Comparison of ENCODE assay signal across 14 cellular contexts in the genomic region with DNA sequence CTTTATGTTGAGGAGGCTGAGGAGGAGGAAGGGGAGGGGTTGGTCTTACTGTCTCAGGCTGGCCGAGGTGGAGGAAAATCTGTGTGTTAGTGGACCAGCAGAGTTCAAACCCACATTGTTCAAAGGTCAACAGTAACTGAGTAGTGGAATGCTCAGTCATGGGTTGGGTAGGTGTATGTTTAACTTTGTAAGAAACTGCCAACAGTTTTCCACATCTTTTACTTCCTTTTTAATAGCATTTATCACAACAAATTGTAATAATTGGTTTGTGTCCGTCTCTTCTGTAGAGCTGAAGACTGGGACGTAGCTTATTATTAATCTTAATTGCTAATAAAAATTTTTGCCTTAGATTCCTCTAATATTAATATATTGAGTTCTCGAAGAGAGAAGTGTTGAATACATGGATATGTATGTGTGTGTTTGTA. TPM values are rescaled to one million over a fixed set of nuclear protein-coding genes. Genes with fewer than 3 reads are reported as not detected.
DNase-seq lines count a peak whose midpoint lies in the region; ATAC-seq, FAIRE-seq and TF ChIP-seq lines count a peak whose summit lies in the region.
"Had no signal": no experiment of that assay in that cellular context is flagged by ENCODE, and none has a peak within 500 bp of the region (broad histone marks: within the 10 kb centered on the region; RNA-seq: fewer than 3 reads in every experiment).

No MANE protein-coding gene starts in this region.

- ATAC-seq in K562 (no peak), left lobe of liver (peak; percentile 89), GM23338 (no peak)
- ATAC-seq: PC-3 had no signal

- no peak overlapping the region for H3K4me3 Mint-ChIP-seq in GM23338
- H3K4me3 Mint-ChIP-seq: CD4-positive, alpha-beta T cell had no signal

- in situ Hi-C loops in K562 (cut with MboI), result no loop called here

- no peak for TF ChIP-seq EP300 in K562 (IDR thresholded peaks at IDR 0.05; ENCODE audit: low read length)

- H3K9me3 ChIP-seq in K562 (replicated peaks; ENCODE audit: control insufficient read depth, insufficient read depth, low read depth, low read length), result no peaks in the 10 kb centered on the region

- no peak for TF ChIP-seq RAD21 in K562 (CRISPR knock-in tag; conservative IDR thresholded peaks at IDR 0.05 in 1 of 2, IDR thresholded peaks at IDR 0.05 in 1 of 2)

- no peaks in the 10 kb centered on the region for H3K27me3 ChIP-seq in K562 (ENCODE audit: control insufficient read depth in 2 of 2, insufficient read depth in 2 of 2, low read length in 2 of 2)
- no peaks in the 10 kb centered on the region for H3K27me3 ChIP-seq in GM23338 (ENCODE audit: insufficient read depth)

- H3K27me3 Mint-ChIP-seq in GM23338 (ENCODE audit: insufficient read depth, low read depth, poor library complexity), result no peaks in the 10 kb centered on the region
- H3K27me3 Mint-ChIP-seq: CD4-positive, alpha-beta T cell had no signal

- H3K9me1 ChIP-seq in K562 (ENCODE audit: control insufficient read depth, insufficient read depth, low read length), result no peaks in the 10 kb centered on the region

- no peak for TF ChIP-seq CTCF in K562 (IDR thresholded peaks at IDR 0.05 in 2 of 3, conservative IDR thresholded peaks at IDR 0.05 in 1 of 3; ENCODE audit: insufficient read depth in 2 of 3, low read depth in 1 of 3, low read length in 3 of 3)
- no peak for TF ChIP-seq CTCF in GM23338 (conservative IDR thresholded peaks at IDR 0.05; ENCODE audit: low read depth in 2 of 2)

- peaks cover 63% of the 10 kb centered on the region for H3K79me2 ChIP-seq in K562 (ENCODE audit: control insufficient read depth, insufficient read depth, low read length)
- peaks cover 27% of the 10 kb centered on the region for H3K79me2 ChIP-seq in GM23338 (replicated peaks; ENCODE audit: insufficient read depth)

- no peaks in the 10 kb centered on the region for H3K9me2 ChIP-seq in GM23338 (ENCODE audit: insufficient read depth)

- no peaks in the 10 kb centered on the region for H3K9me3 Mint-ChIP-seq in GM23338
- H3K9me3 Mint-ChIP-seq: CD4-positive, alpha-beta T cell had no signal

- TF ChIP-seq POLR2A in K562 (conservative IDR thresholded peaks at IDR 0.05), result no peak

- peaks cover 36% of the 10 kb centered on the region; the same call in 2 of the 3 replicates for H3K36me3 Mint-ChIP-seq in GM23338 (ENCODE audit: low read depth)

- intact Hi-C loops in K562 (cut with micrococcal nuclease), result no loop called here

- no peak overlapping the region for H3K4me3 ChIP-seq in K562
- no peak overlapping the region for H3K4me3 ChIP-seq in GM23338

- H3K4me1 ChIP-seq in K562 (replicated peaks in 1 of 2; ENCODE audit: control insufficient read depth in 2 of 2, insufficient read depth in 2 of 2, low read length in 2 of 2) (peaks cover 4 to 9% of the 10 kb centered on the region in 2 experiments; a peak in 3 of 5 replicates), GM23338 (ENCODE audit: insufficient read depth) (peaks cover 14% of the 10 kb centered on the region)

- no peak for FAIRE-seq in K562 (lab: Jason Lieb, UNC)
- FAIRE-seq in HTR-8/SVneo (lab: Jason Lieb, UNC), result no peak

- peaks cover 18% of the 10 kb centered on the region for H4K20me1 ChIP-seq in K562 (replicated peaks; ENCODE audit: control insufficient read depth, insufficient read depth, low read length)
- H4K20me1 ChIP-seq in GM23338 (replicated peaks; ENCODE audit: insufficient read depth), result peaks cover 23% of the 10 kb centered on the region

- peaks cover 18% of the 10 kb centered on the region for H3K4me1 Mint-ChIP-seq in GM23338

- 76% methylated on average over 4 of the region's 4 CpGs for WGBS in K562 (ENCODE audit: insufficient coverage, low coverage, missing lambda C conversion rate)

- CTCF ChIA-PET in K562 (lab: Yijun Ruan, JAX; ENCODE audit: low intra/inter-chr PET ratio), result no interaction called here

- H3K4me2 ChIP-seq in K562 (ENCODE audit: insufficient read depth, low read length) (no peak overlapping the region), GM23338 (no peak overlapping the region)

- H3K27ac Mint-ChIP-seq in GM23338, result no peak overlapping the region
- H3K27ac Mint-ChIP-seq: CD4-positive, alpha-beta T cell had no signal

- H3K27ac ChIP-seq in K562 (ENCODE audit: extremely low read depth, low read depth, low read length), result no peak overlapping the region
- no peak overlapping the region for H3K27ac ChIP-seq in GM23338 (ENCODE audit: low read depth)

- DNase-seq in HK-2 (ENCODE audit: unreplicated experiment) (peak; percentile 12), K562 (ENCODE audit: extremely low read depth in 1 of 4, low spot score in 3 of 4) (no peak), left lobe of liver (ENCODE audit: low spot score) (no peak), renal cortical epithelial cell (ENCODE audit: low read depth) (peak; percentile 79), cerebellar nuclear complex (lab: John Stamatoyannopoulos, UW) (no peak), HTR-8/SVneo (ENCODE audit: insufficient read length, low spot score) (no peak), KG1 (lab: John Stamatoyannopoulos, UW) (no peak), GM23338 (ENCODE audit: low spot score) (no peak)
- DNase-seq: CD4-positive, alpha-beta T cell; DND-41; NCI-H1092; NCI-H1694 treated with DMSO at 0.1 percent for 48 hours; NCI-H446; PC-3 had no signal

- H2AFZ ChIP-seq in K562 (ENCODE audit: low read depth, low read length) (no peak overlapping the region), GM23338 (no peak overlapping the region)

- POLR2A ChIA-PET in K562 (lab: Yijun Ruan, JAX), result interaction anchor here (2.6 kb wide), 1 partner anchor 11 kb away, joined by 10 read pairs; no protein-coding TSS in a partner anchor

- no TSS peak for BruUV-seq in K562 (replicated peaks; lab: Mats Ljungman, UMichigan)

- H3F3A ChIP-seq in GM23338 (replicated peaks; ENCODE audit: low read depth), result peaks cover 8% of the 10 kb centered on the region; the same call in 1 of the 2 replicates

- H3K9ac ChIP-seq in K562 (ENCODE audit: insufficient read depth in 1 of 2, low read depth in 2 of 2, low read length in 2 of 2), result no peak overlapping the region

- H3K36me3 ChIP-seq in K562 (ENCODE audit: control insufficient read depth, insufficient read depth, low read length) (peaks cover 82% of the 10 kb centered on the region), GM23338 (ENCODE audit: insufficient read depth) (peaks cover 26% of the 10 kb centered on the region)

TF ChIP-seq in K562, 482 proteins besides CTCF, POLR2A, EP300 and RAD21 (continues in another document):
- TF ChIP-seq KLF16 (IDR thresholded peaks at IDR 0.05) (no peak), DACH1 (IDR thresholded peaks at IDR 0.05; ENCODE audit: partially characterized antibody) (peak; percentile 62)

TF ChIP-seq in GM23338, 12 proteins besides CTCF, POLR2A, EP300 and RAD21 (continues in another document):
- TF ChIP-seq EZH2 (IDR thresholded peaks at IDR 0.05; ENCODE audit: low read depth, unreplicated experiment), result no peak

RNA-seq across cellular contexts. Expression of a gene that starts 5.3 kb away (rescaled TPM):
- total RNA-seq in K562 (2011; cell fraction: chromatin; rRNA removed; ENCODE audit: low replicate concordance), result 998 and 1,046 TPM in 2 replicates
- total RNA-seq in K562 (2011; cell fraction: nucleolus; rRNA removed), result 668 and 698 TPM in 2 replicates
- total RNA-seq in K562 (2011; cell fraction: nucleoplasm; rRNA removed), result 746 and 878 TPM in 2 replicates
- total RNA-seq in K562 (2014; rRNA removed) (71.7 and 82.2 TPM in 2 replicates), K562 (2014; rRNA removed; fragmentation: Illumina TruSeq; extraction: Trizol) (75.5 and 89.2 TPM in 2 replicates), K562 (2015; rRNA removed; fragmentation: Illumina TruSeq; extraction: Trizol) (54.9 and 56.1 TPM in 2 replicates), K562 (2021) (127 and 141 TPM in 2 replicates), left lobe of liver (42.8 TPM), renal cortical epithelial cell (43.6 and 137 TPM in 2 replicates)
- polyA plus RNA-seq in K562 (2011; rRNA removed) (102 and 104 TPM in 2 replicates), K562 (2014; fragmentation: Illumina TruSeq; extraction: Trizol) (143 and 158 TPM in 2 replicates), K562 (2014; fragmentation: Nextera tagmentation; extraction: Ambion mirVana) (10 to 100 TPM; 11.8 to 46.3 TPM), K562 (2014; rRNA removed) (62.7 and 80.3 TPM in 2 replicates), GM23338 (2016; fragmentation: Nextera tagmentation; extraction: Ambion mirVana) (23.9 and 25.8 TPM in 2 replicates)
- polyA plus RNA-seq in K562 (2011; cell fraction: cytosol; rRNA removed), result 101 and 137 TPM in 2 replicates
- polyA plus RNA-seq in K562 (2011; cell fraction: nucleus; rRNA removed), result 300 and 643 TPM in 2 replicates
- 77.1 and 103 TPM in 2 replicates for polyA plus RNA-seq in K562 (2012)
- polyA minus RNA-seq in K562 (2011; rRNA and poly(A)+ RNA removed), result 165 and 302 TPM in 2 replicates
- polyA minus RNA-seq in K562 (2011; cell fraction: cytosol; rRNA and poly(A)+ RNA removed), result 41.3 and 104 TPM in 2 replicates
- polyA minus RNA-seq in K562 (2011; cell fraction: nucleus; rRNA and poly(A)+ RNA removed), result 181 and 232 TPM in 2 replicates
- 42.3 and 42.8 TPM in 2 replicates for total RNA-seq in GM23338 (2014; rRNA removed; shearing (Covaris generic))

RNA-seq across cellular contexts. Expression of a gene that starts 40.9 kb away (rescaled TPM):
- 11.6 and 29.3 TPM in 2 replicates for total RNA-seq in K562 (2011; cell fraction: chromatin; rRNA removed; ENCODE audit: low replicate concordance)
- total RNA-seq in K562 (2011; cell fraction: nucleolus; rRNA removed), result 22.9 and 29.9 TPM in 2 replicates
- total RNA-seq in K562 (2011; cell fraction: nucleoplasm; rRNA removed), result 18.6 and 22.2 TPM in 2 replicates
- total RNA-seq in K562 (2014; rRNA removed), result 126 and 135 TPM in 2 replicates
- total RNA-seq in K562 (2014; rRNA removed; fragmentation: Illumina TruSeq; extraction: Trizol), result 56.1 and 57.8 TPM in 2 replicates
- total RNA-seq in K562 (2015; rRNA removed; fragmentation: Illumina TruSeq; extraction: Trizol), result 74.5 and 80.0 TPM in 2 replicates
- total RNA-seq in K562 (2021), result 143 and 162 TPM in 2 replicates
- polyA plus RNA-seq in K562 (2011; rRNA removed), result 44.6 and 60.0 TPM in 2 replicates
- polyA plus RNA-seq in K562 (2011; cell fraction: cytosol; rRNA removed), result 39.4 and 107 TPM in 2 replicates
- 8.0 and 16.1 TPM in 2 replicates for polyA plus RNA-seq in K562 (2011; cell fraction: nucleus; rRNA removed)
- polyA plus RNA-seq in K562 (2012), result 74.3 and 99.4 TPM in 2 replicates
- 77.6 and 93.7 TPM in 2 replicates for polyA plus RNA-seq in K562 (2014; fragmentation: Illumina TruSeq; extraction: Trizol)
- polyA plus RNA-seq in K562 (2014; fragmentation: Nextera tagmentation; extraction: Ambion mirVana), result 1 to 10 TPM; 6.8 to 8.6 TPM
- polyA plus RNA-seq in K562 (2014; rRNA removed), result 72.9 and 92.8 TPM in 2 replicates
- 34.7 and 64.3 TPM in 2 replicates for polyA minus RNA-seq in K562 (2011; rRNA and poly(A)+ RNA removed)
- 81.5 and 110 TPM in 2 replicates for polyA minus RNA-seq in K562 (2011; cell fraction: cytosol; rRNA and poly(A)+ RNA removed)
- 9.4 and 9.6 TPM in 2 replicates for polyA minus RNA-seq in K562 (2011; cell fraction: nucleus; rRNA and poly(A)+ RNA removed)
- 12.3 TPM for total RNA-seq in left lobe of liver
- 256 and 383 TPM in 2 replicates for total RNA-seq in renal cortical epithelial cell
- total RNA-seq in GM23338 (2014; rRNA removed; shearing (Covaris generic)), result 33.3 and 35.7 TPM in 2 replicates
- 18.1 and 20.0 TPM in 2 replicates for polyA plus RNA-seq in GM23338 (2016; fragmentation: Nextera tagmentation; extraction: Ambion mirVana)
- total RNA-seq: PC-3 had no signal

Comparison
In these comparisons a context has a peak if more than half of its experiments do, and no peak if none do; other contexts are left out.
1. DNase-seq: peak in HK-2 (single experiment) and renal cortical epithelial cell (single experiment); none in K562 (0 of 4), left lobe of liver (single experiment), cerebellar nuclear complex (0 of 2), HTR-8/SVneo (single experiment), KG1 (single experiment) and GM23338 (single experiment).